Comparison of ENCODE assay signal across 9 cellular contexts in the genomic region with DNA sequence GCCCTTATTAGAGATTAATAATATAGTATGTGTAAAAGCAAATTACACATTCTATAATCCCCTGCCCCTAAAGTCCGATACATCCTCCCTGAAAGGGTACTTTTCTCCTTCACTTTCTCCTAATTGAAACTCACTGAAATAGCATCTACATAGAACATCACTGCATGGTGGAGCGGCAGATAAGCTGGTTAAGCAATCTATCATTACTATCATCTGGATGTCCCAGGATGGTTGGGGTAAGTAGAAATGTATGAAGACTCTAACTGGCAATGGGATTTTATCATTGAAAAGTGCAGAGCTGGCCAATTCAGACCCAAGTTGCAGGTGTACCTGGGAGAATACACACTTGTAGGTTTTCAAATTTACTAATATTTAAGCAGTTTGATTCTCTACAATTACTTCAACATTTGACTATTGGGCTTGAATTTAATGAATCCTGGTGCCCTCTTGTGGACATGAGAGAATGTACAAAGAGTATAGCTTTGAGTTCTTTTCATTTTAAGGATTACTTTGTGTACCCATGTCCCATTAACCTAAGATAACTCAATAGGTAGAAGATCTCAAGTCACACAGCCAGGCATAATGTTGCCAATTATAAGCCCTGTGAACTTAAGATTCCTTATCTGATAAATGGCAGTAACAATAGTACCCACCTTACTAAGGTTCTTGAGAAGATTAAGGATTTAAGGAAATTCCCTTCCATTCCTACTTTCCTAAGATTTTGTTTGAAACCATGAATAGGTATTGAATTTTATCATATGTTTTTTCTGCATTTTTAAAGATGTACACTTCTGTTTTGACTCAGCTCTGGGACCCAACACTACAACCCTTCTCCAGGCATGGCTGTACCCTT.
DNase-seq lines count a peak whose midpoint lies in the region; ATAC-seq, FAIRE-seq and TF ChIP-seq lines count a peak whose summit lies in the region.
"Had no signal": no experiment of that assay in that cellular context is flagged by ENCODE, and none has a peak within 500 bp of the region (broad histone marks: within the 10 kb centered on the region; RNA-seq: fewer than 3 reads in every experiment).

No MANE protein-coding gene starts in this region.

- no peak overlapping the region for H2AK5ac ChIP-seq in mesendoderm (ENCODE audit: low read length)

- H3K36me3 ChIP-seq in CD4-positive, CD25-positive, alpha-beta regulatory T cell (ENCODE audit: control insufficient read depth, insufficient read depth, low read length) = no peaks in the 10 kb centered on the region
- no peaks in the 10 kb centered on the region for H3K36me3 ChIP-seq in mesendoderm (ENCODE audit: control insufficient read depth, insufficient read depth, low read length)
- H3K36me3 ChIP-seq: neutrophil had no signal

- no peak overlapping the region for H4K5ac ChIP-seq in mesendoderm (ENCODE audit: low read length)

- no peak overlapping the region for H3K4ac ChIP-seq in mesendoderm (ENCODE audit: low read depth, low read length)

- H3K4me1 Mint-ChIP-seq in CD4-positive, CD25-positive, alpha-beta regulatory T cell = no peaks in the 10 kb centered on the region

- no peak overlapping the region for H3K27ac ChIP-seq in CD4-positive, CD25-positive, alpha-beta regulatory T cell (ENCODE audit: insufficient read depth, low read length, poor library complexity, severe bottlenecking)
- no peak overlapping the region for H3K27ac ChIP-seq in mesendoderm (ENCODE audit: low read depth, low read length)
- H3K27ac ChIP-seq: neutrophil had no signal

- no peaks in the 10 kb centered on the region for H3K4me1 ChIP-seq in CD4-positive, CD25-positive, alpha-beta regulatory T cell (ENCODE audit: control insufficient read depth, insufficient read depth, low read length, poor library complexity, severe bottlenecking)
- no peaks in the 10 kb centered on the region for H3K4me1 ChIP-seq in mesendoderm (ENCODE audit: control insufficient read depth, low read depth, low read length)

- no peak overlapping the region for H3K4me2 ChIP-seq in mesendoderm (ENCODE audit: low read length)

- H3K27me3 Mint-ChIP-seq in CD4-positive, CD25-positive, alpha-beta regulatory T cell = peaks cover 8% of the 10 kb centered on the region

- no peak overlapping the region for H2BK5ac ChIP-seq in mesendoderm (ENCODE audit: low read length)

- H3K27me3 ChIP-seq in CD4-positive, CD25-positive, alpha-beta regulatory T cell (ENCODE audit: control insufficient read depth, insufficient read depth, low read length) = no peaks in the 10 kb centered on the region
- H3K27me3 ChIP-seq in mesendoderm (ENCODE audit: insufficient read depth, low read length, poor library complexity) = no peaks in the 10 kb centered on the region

- no peaks in the 10 kb centered on the region for H3K36me3 Mint-ChIP-seq in CD4-positive, CD25-positive, alpha-beta regulatory T cell

- no peak for ATAC-seq in CD4-positive, CD25-positive, alpha-beta regulatory T cell (ENCODE audit: low read depth in 2 of 2)
- no peak for ATAC-seq in GM18517 (IDR thresholded peaks at IDR 0.05; ENCODE audit: unreplicated experiment)
- no peak for ATAC-seq in HG03521 (IDR thresholded peaks at IDR 0.05; ENCODE audit: unreplicated experiment)

- no peak overlapping the region for H3K18ac ChIP-seq in mesendoderm (ENCODE audit: low read length)

- no peak overlapping the region for H3K23ac ChIP-seq in mesendoderm (ENCODE audit: low read length)

- no peak overlapping the region for H2BK15ac ChIP-seq in mesendoderm (replicated peaks; ENCODE audit: low read depth)

- H3K9me3 Mint-ChIP-seq in CD4-positive, CD25-positive, alpha-beta regulatory T cell = no peaks in the 10 kb centered on the region

- H3K27ac Mint-ChIP-seq in CD4-positive, CD25-positive, alpha-beta regulatory T cell = no peak overlapping the region

- H4K8ac ChIP-seq in mesendoderm (ENCODE audit: low read depth, low read length) = no peak overlapping the region

- WGBS in mesendoderm (ENCODE audit: extremely low coverage, insufficient coverage, low lambda C conversion rate) = no CpG with 5 or more reads among the region's 2 CpGs

- peak; percentile 67 for FAIRE-seq in GM19239 (lab: Jason Lieb, UNC)

- DNase-seq in CD4-positive, CD25-positive, alpha-beta regulatory T cell = peak in 2 of 3 donors; percentile 20 to 49
- peak; percentile 9 for DNase-seq in GM19239 (ENCODE audit: insufficient read length, low spot score)
- peak; percentile 46 for DNase-seq in NCI-H748 (lab: John Stamatoyannopoulos, UW; ENCODE audit: unreplicated experiment)
- DNase-seq in choroid plexus epithelial cell (ENCODE audit: low read depth) = peak; percentile 78
- DNase-seq in mesendoderm = peak; percentile 62
- no peak for DNase-seq in cortex of kidney (lab: John Stamatoyannopoulos, UW)

- no peak overlapping the region for H3K56ac ChIP-seq in mesendoderm (ENCODE audit: low read length)

- no peak overlapping the region for H3K4me3 Mint-ChIP-seq in CD4-positive, CD25-positive, alpha-beta regulatory T cell

- H3K79me2 ChIP-seq in mesendoderm (ENCODE audit: control insufficient read depth, insufficient read depth, low read length) = no peaks in the 10 kb centered on the region

- peak; percentile 60 for TF ChIP-seq CTCF in choroid plexus epithelial cell (conservative IDR thresholded peaks at IDR 0.05; ENCODE audit: low read depth, low read length)

- H3K79me1 ChIP-seq in mesendoderm (ENCODE audit: low read length) = no peaks in the 10 kb centered on the region

- H3K9ac ChIP-seq in mesendoderm (ENCODE audit: low read length) = no peak overlapping the region

- H2BK120ac ChIP-seq in mesendoderm (ENCODE audit: low read depth, low read length) = no peak overlapping the region

- no peaks in the 10 kb centered on the region for H3K9me3 ChIP-seq in CD4-positive, CD25-positive, alpha-beta regulatory T cell (ENCODE audit: control insufficient read depth in 2 of 2, low read length in 2 of 2)
- H3K9me3 ChIP-seq: neutrophil had no signal

- no peak overlapping the region for H3K4me3 ChIP-seq in CD4-positive, CD25-positive, alpha-beta regulatory T cell (ENCODE audit: low read depth, low read length)
- no peak overlapping the region for H3K4me3 ChIP-seq in choroid plexus epithelial cell (ENCODE audit: low read depth, low read length)
- H3K4me3 ChIP-seq in mesendoderm (ENCODE audit: low read length) = no peak overlapping the region
